28 cellular contexts compared by ENCODE assay signal in the genomic region with DNA sequence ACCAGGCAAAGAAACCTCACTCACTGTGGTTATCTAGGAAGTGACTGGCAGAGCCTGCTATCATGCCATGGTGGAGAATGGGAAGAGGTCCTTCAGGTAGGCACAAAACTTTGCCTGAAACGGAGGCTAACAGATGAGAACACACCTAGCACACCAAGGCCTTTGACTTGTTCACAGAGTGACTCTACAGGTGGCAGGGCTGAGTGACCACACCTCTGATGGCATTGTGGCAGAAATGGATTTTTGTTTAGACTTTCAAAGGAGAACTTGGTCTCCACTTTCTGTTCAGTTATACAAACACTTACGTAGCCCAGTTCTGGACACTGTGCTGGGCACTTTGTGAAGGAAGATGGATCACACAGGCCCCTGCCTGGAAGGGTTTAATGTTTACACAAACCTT.
"Had no signal": no experiment of that assay in that cellular context is flagged by ENCODE, and none has a peak within 500 bp of the region (broad histone marks: within the 10 kb centered on the region; RNA-seq: fewer than 3 reads in every experiment).

No MANE protein-coding gene starts in this region.

- H3K36me3 Mint-ChIP-seq: mesothelial cell of epicardium, naive B cell had no signal

- H3K9me3 ChIP-seq: left ventricle myocardium inferior, pancreas, prostate gland, suprapubic skin, thoracic aorta, tibial artery, upper lobe of right lung had no signal

- H3K9me3 Mint-ChIP-seq: nephron; neural crest cell; stimulated activated naive CD8-positive, alpha-beta T cell treated with anti-CD3 and anti-CD28 coated beads, Interleukin-15, Interleukin-2, amounts not matched to agents 100 ng/mL and 50 ng/mL, for 24 hours had no signal

- H3K27me3 ChIP-seq: hepatocyte, pancreas, suprapubic skin, tibial artery, upper lobe of right lung had no signal

- H3K4me1 ChIP-seq: prostate gland, suprapubic skin, upper lobe of right lung had no signal

- H3K4me3 ChIP-seq: hepatocyte, left ventricle myocardium inferior, lung, pancreas, prostate gland, skin epidermis, suprapubic skin, thoracic aorta, tibial artery, upper lobe of right lung had no signal

- ATAC-seq: pancreas, right cardiac atrium, sciatic nerve, upper lobe of right lung had no signal

- H3K4me1 Mint-ChIP-seq: neural crest cell had no signal

- H3K4me3 Mint-ChIP-seq: mesothelial cell of epicardium; naive B cell; nephron; neural crest cell; stimulated activated naive CD8-positive, alpha-beta T cell treated with anti-CD3 and anti-CD28 coated beads, Interleukin-15, Interleukin-2, amounts not matched to agents 100 ng/mL and 50 ng/mL, for 24 hours had no signal

- H3K36me3 ChIP-seq: left ventricle myocardium inferior, pancreas, prostate gland, suprapubic skin, thoracic aorta, tibial artery, upper lobe of right lung had no signal

- DNase-seq: islet precursor cell; left ventricle myocardium inferior; mesendoderm; naive B cell; nucleus accumbens; pancreas; posterior cingulate gyrus; retina; right cardiac atrium; stimulated activated CD4-positive, alpha-beta T cell treated with anti-CD3 and anti-CD28 coated beads, Interleukin-12 subunit alpha, Interleukin-12 subunit beta, amount 100 ng/mL, for 4 hours; stimulated activated CD4-positive, alpha-beta T cell treated with anti-CD3 and anti-CD28 coated beads, Interleukin-15, amount 100 ng/mL, for 24 hours; stimulated activated CD4-positive, alpha-beta T cell treated with anti-CD3 and anti-CD28 coated beads, Interleukin-2, amount 100 ng/mL, for 24 hours; stimulated activated CD4-positive, alpha-beta T cell treated with anti-CD3 and anti-CD28 coated beads, Interleukin-4, amount 100 ng/mL, for 1 hour; stimulated activated naive CD4-positive, alpha-beta T cell; tibial artery; trophoblast cell; upper lobe of right lung had no signal

- H3K27ac ChIP-seq: hepatocyte, pancreas, prostate gland, skin epidermis, suprapubic skin, thoracic aorta, tibial artery, upper lobe of right lung had no signal
